8 cellular contexts compared by ENCODE assay signal in genomic region chr14:77067632-77068514, GRCh38. TPM values are rescaled to one million over a fixed set of nuclear protein-coding genes. Genes with fewer than 3 reads are reported as not detected.
DNase-seq lines count a peak whose midpoint lies in the region; ATAC-seq and TF ChIP-seq lines count a peak whose summit lies in the region.

No MANE protein-coding gene starts in this region.

- no peak overlapping the region for H3K4ac ChIP-seq in IMR-90 (ENCODE audit: low read depth, low read length)

- dilution Hi-C loops in IMR-90 (cut with HindIII; ENCODE audit: low sequenced_read_pairs, unreplicated experiment) = no loop called here

- H2AFZ ChIP-seq in IMR-90 (replicated peaks; ENCODE audit: low read length, poor library complexity) (peak overlapping the region; percentile 44), PC-3 (ENCODE audit: low read length) (peak overlapping the region; percentile 60)

- 0 out of 2 replicates have a peak, but pooled peaks cover 4% of the 10 kb centered on the region for H3K9me1 ChIP-seq in IMR-90 (ENCODE audit: insufficient read depth, low read length)

- H3K27me3 ChIP-seq in IMR-90 (ENCODE audit: control insufficient read depth, insufficient read depth, low read length) = no peaks in the 10 kb centered on the region
- H3K27me3 ChIP-seq in PC-3 (ENCODE audit: low read length) = no peaks in the 10 kb centered on the region
- peaks cover 8% of the 10 kb centered on the region for H3K27me3 ChIP-seq in neutrophil

- H3K9ac ChIP-seq in IMR-90 (ENCODE audit: low read depth, low read length) = no peak overlapping the region
- H3K9ac ChIP-seq in PC-3 (ENCODE audit: low read length) = 0 out of 2 replicates have a peak overlapping the region, but pooled peaks have one; percentile 1

- no TSS peak for BruUV-seq in IMR-90 (replicated peaks; lab: Mats Ljungman, UMichigan)
- BruUV-seq in PC-3 (replicated peaks; lab: Mats Ljungman, UMichigan) = no TSS peak

- H2BK120ac ChIP-seq in IMR-90 (ENCODE audit: low read depth, low read length) = no peak overlapping the region

- H4K20me1 ChIP-seq in IMR-90 (ENCODE audit: insufficient read depth, low read length) = no peaks in the 10 kb centered on the region
- no peaks in the 10 kb centered on the region for H4K20me1 ChIP-seq in PC-3 (ENCODE audit: low read length)

- H3K27ac ChIP-seq in IMR-90 (ENCODE audit: insufficient read depth, low read length) (no peak overlapping the region), PC-3 (ENCODE audit: low read length) (no peak overlapping the region), neutrophil (no peak overlapping the region)

- H3K14ac ChIP-seq in IMR-90 (replicated peaks; ENCODE audit: low read depth, low read length) = no peak overlapping the region

- H3K36me3 ChIP-seq in IMR-90 (ENCODE audit: control insufficient read depth, insufficient read depth, low read length) (no peaks in the 10 kb centered on the region), PC-3 (ENCODE audit: low read depth, low read length) (no peaks in the 10 kb centered on the region), neutrophil (no peaks in the 10 kb centered on the region)

- H4K91ac ChIP-seq in IMR-90 (ENCODE audit: insufficient read depth, low read depth, low read length) = no peak overlapping the region

- peak; percentile 85 for ATAC-seq in IMR-90 (ENCODE audit: low read depth)
- ATAC-seq in PC-3 = peak; percentile 78
- ATAC-seq in activated T-cell treated with anti-CD3 and anti-CD28 coated beads, Interleukin-2, amount 50 U/mL, for 72 hours (replicated peaks in 1 of 2) = peak; percentile 72 to 75
- ATAC-seq in GM18858 (IDR thresholded peaks at IDR 0.05; ENCODE audit: unreplicated experiment) = no peak

- peak; percentile 72 for DNase-seq in EH (ENCODE audit: low read depth)
- DNase-seq in IMR-90 = peak; percentile 57
- peak; percentile 95 for DNase-seq in PC-3
- peak; percentile 60 to 61 for DNase-seq in activated T-cell treated with anti-CD3 and anti-CD28 coated beads, Interleukin-2, amount 50 U/mL, for 72 hours
- peak; percentile 56 for DNase-seq in fibroblast of mammary gland (ENCODE audit: low read depth)
- DNase-seq in type B pancreatic cell (ENCODE audit: extremely low spot score, unreplicated experiment) = peak; percentile 76

- CTCF ChIA-PET in IMR-90 (lab: Yijun Ruan, JAX) = interaction anchor here (0.9 to 6.0 kb wide), 6 partner anchors 41 to 194 kb away, joined by 3 to 111 read pairs (median 4); no protein-coding TSS in a partner anchor
- CTCF ChIA-PET in PC-3 (lab: Charles Lee) = interaction anchor here (0.6 to 1.7 kb wide), 5 partner anchors 8 to 192 kb away, joined by 3 to 10 read pairs (median 4); no protein-coding TSS in a partner anchor

- H3K23ac ChIP-seq in IMR-90 (ENCODE audit: low read depth, low read length) = no peak overlapping the region

- H3K9me2 ChIP-seq in PC-3 (replicated peaks; ENCODE audit: low read length) = no peaks in the 10 kb centered on the region

- H3K4me1 Mint-ChIP-seq in activated T-cell treated with anti-CD3 and anti-CD28 coated beads, Interleukin-2, amount 50 U/mL, for 72 hours (ENCODE audit: low read depth) = no peaks in the 10 kb centered on the region
- H3K4me1 Mint-ChIP-seq in type B pancreatic cell (ENCODE audit: unreplicated experiment) = peaks cover 39% of the 10 kb centered on the region

- no peak overlapping the region for H2BK20ac ChIP-seq in IMR-90 (ENCODE audit: low read depth, low read length)

- H3K9me3 ChIP-seq in IMR-90 (ENCODE audit: control insufficient read depth, insufficient read depth, low read length) = no peaks in the 10 kb centered on the region
- no peaks in the 10 kb centered on the region for H3K9me3 ChIP-seq in PC-3 (ENCODE audit: low read length)
- H3K9me3 ChIP-seq in neutrophil = no peaks in the 10 kb centered on the region

- H3K9me3 Mint-ChIP-seq in activated T-cell treated with anti-CD3 and anti-CD28 coated beads, Interleukin-2, amount 50 U/mL, for 72 hours = no peaks in the 10 kb centered on the region
- peaks cover 3% of the 10 kb centered on the region for H3K9me3 Mint-ChIP-seq in type B pancreatic cell

- 60% methylated on average over 1 of the region's 11 CpGs; no CpG with 5 or more reads in 1 of the 2 experiments for WGBS in IMR-90 (ENCODE audit: extremely low coverage in 2 of 2, insufficient read length in 1 of 2), 2 experiments

- intact Hi-C loops in IMR-90 (cut with micrococcal nuclease) (loop anchor here (1.0 kb wide), 3 partner anchors 40 to 155 kb away; partner anchors contain the start of gene IRF2BPL), PC-3 (cut with micrococcal nuclease) (loop anchor here (1.0 to 2.0 kb wide), 2 partner anchors 25 to 40 kb away; partner anchors contain the start of gene IRF2BPL)

- H3F3A ChIP-seq in PC-3 (ENCODE audit: low read length, unreplicated experiment) = no peaks in the 10 kb centered on the region

- TF ChIP-seq CTCF in IMR-90 (conservative IDR thresholded peaks at IDR 0.05; ENCODE audit: low read depth, low read length) (peak; percentile 91), PC-3 (conservative IDR thresholded peaks at IDR 0.05; ENCODE audit: low read depth, low read length) (peak; percentile 100), fibroblast of mammary gland (conservative IDR thresholded peaks at IDR 0.05; ENCODE audit: control insufficient read depth, insufficient read depth, low read depth, low read length) (peak; percentile 85), neutrophil (IDR thresholded peaks at IDR 0.05) (peak; percentile 62), type B pancreatic cell (conservative IDR thresholded peaks at IDR 0.05) (peak; percentile 90)

- no peaks in the 10 kb centered on the region for H3K79me1 ChIP-seq in IMR-90 (ENCODE audit: low read depth in 1 of 2, low read length in 2 of 2)

- H2AK5ac ChIP-seq in IMR-90 (ENCODE audit: low read depth, low read length) = peak overlapping the region; percentile 33; the same call in 1 of the 2 replicates

- in situ Hi-C loops in IMR-90 (cut with MboI; ENCODE audit: low sequenced_read_pairs) = loop anchor here (25.0 kb wide), 1 partner anchor 1081 kb away; the partner anchor contains the start of genes IFT43 and TGFB3

- peak; percentile 98 for TF ChIP-seq RAD21 in IMR-90 (IDR thresholded peaks at IDR 0.05; ENCODE audit: low read length)

- H3K36me3 Mint-ChIP-seq in activated T-cell treated with anti-CD3 and anti-CD28 coated beads, Interleukin-2, amount 50 U/mL, for 72 hours (ENCODE audit: insufficient read depth in 2 of 2) = no peaks in the 10 kb centered on the region
- H3K36me3 Mint-ChIP-seq in type B pancreatic cell = no peaks in the 10 kb centered on the region

- H2BK15ac ChIP-seq in IMR-90 (ENCODE audit: low read depth, low read length) = no peak overlapping the region; the same call in 2 of the 3 replicates

- no peak overlapping the region for H3K4me3 ChIP-seq in IMR-90 (ENCODE audit: insufficient read depth, low read depth, low read length)
- no peak overlapping the region for H3K4me3 ChIP-seq in PC-3 (ENCODE audit: low read length)
- no peak overlapping the region for H3K4me3 ChIP-seq in fibroblast of mammary gland (ENCODE audit: control insufficient read depth, low read depth, low read length)
- no peak overlapping the region for H3K4me3 ChIP-seq in neutrophil (ENCODE audit: low read depth in 1 of 2, low read length in 1 of 2)

- no peak overlapping the region for H3K56ac ChIP-seq in IMR-90 (ENCODE audit: extremely low read depth, insufficient read depth, low read length)

- H3K79me2 ChIP-seq in PC-3 (ENCODE audit: low read length) = no peaks in the 10 kb centered on the region

- peaks cover 3% of the 10 kb centered on the region for H3K4me1 ChIP-seq in IMR-90 (ENCODE audit: control insufficient read depth, insufficient read depth, low read length)
- H3K4me1 ChIP-seq in PC-3 (ENCODE audit: insufficient read depth, low read length) = peaks cover 38% of the 10 kb centered on the region
- peaks cover 23 to 25% of the 10 kb centered on the region in 2 experiments for H3K4me1 ChIP-seq in neutrophil (ENCODE audit: control insufficient read depth in 1 of 2, insufficient read depth in 1 of 2, low read depth in 1 of 2, low read length in 1 of 2)

- H3K27me3 Mint-ChIP-seq in activated T-cell treated with anti-CD3 and anti-CD28 coated beads, Interleukin-2, amount 50 U/mL, for 72 hours (ENCODE audit: low read depth) = peaks cover 11% of the 10 kb centered on the region
- no peaks in the 10 kb centered on the region for H3K27me3 Mint-ChIP-seq in type B pancreatic cell

- TF ChIP-seq POLR2A in IMR-90 (IDR thresholded peaks at IDR 0.05; ENCODE audit: low read depth, low read length) = no peak

- H3K4me3 Mint-ChIP-seq in activated T-cell treated with anti-CD3 and anti-CD28 coated beads, Interleukin-2, amount 50 U/mL, for 72 hours = no peak overlapping the region
- no peak overlapping the region for H3K4me3 Mint-ChIP-seq in type B pancreatic cell

- H3K27ac Mint-ChIP-seq in activated T-cell treated with anti-CD3 and anti-CD28 coated beads, Interleukin-2, amount 50 U/mL, for 72 hours = no peak overlapping the region
- H3K27ac Mint-ChIP-seq in type B pancreatic cell = peak overlapping the region; percentile 68

- H2BK5ac ChIP-seq in IMR-90 (ENCODE audit: low read depth, low read length, poor library complexity, severe bottlenecking) = no peak overlapping the region

- H4K8ac ChIP-seq in IMR-90 (ENCODE audit: low read depth in 2 of 2, low read length in 2 of 2) = no peak overlapping the region

- H3K18ac ChIP-seq in IMR-90 (ENCODE audit: low read depth, low read length) = no peak overlapping the region

- H4K5ac ChIP-seq in IMR-90 (ENCODE audit: low read depth, low read length) = no peak overlapping the region

- no peak overlapping the region for H3K4me2 ChIP-seq in IMR-90 (ENCODE audit: low read depth, low read length)
- H3K4me2 ChIP-seq in PC-3 (ENCODE audit: low read length) = peak overlapping the region; percentile 19

- no peak overlapping the region for H2AK9ac ChIP-seq in IMR-90 (replicated peaks; ENCODE audit: low read depth, low read length, poor library complexity)

- POLR2A ChIA-PET in IMR-90 (lab: Charles Lee; ENCODE audit: unreplicated experiment) = no interaction called here
- POLR2A ChIA-PET in PC-3 (lab: Charles Lee; ENCODE audit: unreplicated experiment) = no interaction called here

RNA-seq across cellular contexts. Expression of gene CIPC, which starts 30.2 kb away (rescaled TPM):
- 12.9 and 13.1 TPM in 2 replicates for total RNA-seq in IMR-90 (2012; rRNA removed)
- 5.6 and 6.6 TPM in 2 replicates for polyA plus RNA-seq in IMR-90 (2012; rRNA removed)
- polyA plus RNA-seq in IMR-90 (2012; cell fraction: cytosol; rRNA removed) = 2.7 and 2.8 TPM in 2 replicates
- 2.8 and 5.9 TPM in 2 replicates for polyA plus RNA-seq in IMR-90 (2012; cell fraction: nucleus; rRNA removed; ENCODE audit: low replicate concordance)
- total RNA-seq in PC-3 (2014; rRNA removed) = 26.0 and 26.6 TPM in 2 replicates
- total RNA-seq in activated T-cell treated with anti-CD3 and anti-CD28 coated beads, Interleukin-2, amount 50 U/mL, for 72 hours = 1 to 10 TPM; 5.1 to 6.4 TPM
- total RNA-seq in type B pancreatic cell (ENCODE audit: low replicate concordance) = 27.2 and 34.0 TPM in 2 replicates

RNA-seq across cellular contexts. Expression of gene IRF2BPL, which starts 39.4 kb away (rescaled TPM):
- total RNA-seq in IMR-90 (2012; rRNA removed) (6.3 and 8.9 TPM in 2 replicates), PC-3 (2014; rRNA removed) (113 and 146 TPM in 2 replicates), type B pancreatic cell (ENCODE audit: low replicate concordance) (59.7 and 116 TPM in 2 replicates)
- 14.5 and 15.8 TPM in 2 replicates for polyA plus RNA-seq in IMR-90 (2012; rRNA removed)
- polyA plus RNA-seq in IMR-90 (2012; cell fraction: cytosol; rRNA removed) = 13.2 and 35.9 TPM in 2 replicates
- polyA plus RNA-seq in IMR-90 (2012; cell fraction: nucleus; rRNA removed; ENCODE audit: low replicate concordance) = 24.7 and 36.8 TPM in 2 replicates
- 10 to 100 TPM; 55.6 to 58.0 TPM for total RNA-seq in activated T-cell treated with anti-CD3 and anti-CD28 coated beads, Interleukin-2, amount 50 U/mL, for 72 hours
